In genomic region chr3:174784206-174784934, GRCh38 we compare ENCODE assay signal across 16 cellular contexts.
A peak's percentile ranks its signal among the peaks of the same experiment; 100 is the strongest.
DNase-seq lines count a peak whose midpoint lies in the region; ATAC-seq, FAIRE-seq and TF ChIP-seq lines count a peak whose summit lies in the region.
"Had no signal": no experiment of that assay in that cellular context is flagged by ENCODE, and none has a peak within 500 bp of the region (broad histone marks: within the 10 kb centered on the region; RNA-seq: fewer than 3 reads in every experiment).

No MANE protein-coding gene starts in this region.

- no peak overlapping the region for H3K4me3 ChIP-seq in bronchial epithelial cell (ENCODE audit: low read depth, low read length)
- H3K4me3 ChIP-seq in fibroblast of the aortic adventitia (ENCODE audit: low read depth, low read length): no peak overlapping the region

- H3K36me3 ChIP-seq in bronchial epithelial cell (ENCODE audit: control insufficient read depth, insufficient read depth, low read length): no peaks in the 10 kb centered on the region

- no peak overlapping the region for H3K27ac ChIP-seq in caudate nucleus (ENCODE audit: low read depth, low read length)
- H3K27ac ChIP-seq: KMS-11 had no signal

- no peaks in the 10 kb centered on the region for H3K27me3 ChIP-seq in bronchial epithelial cell (ENCODE audit: control insufficient read depth, insufficient read depth, low read length)

- TF ChIP-seq CTCF in bronchial epithelial cell (IDR thresholded peaks at IDR 0.05; ENCODE audit: insufficient read depth, low read length, severe bottlenecking): no peak
- no peak for TF ChIP-seq CTCF in fibroblast of the aortic adventitia (IDR thresholded peaks at IDR 0.05; ENCODE audit: insufficient read depth, low read length)

- no peak for FAIRE-seq in bronchial epithelial cell (lab: Jason Lieb, UNC)

- ATAC-seq in GM19328 (IDR thresholded peaks at IDR 0.05; ENCODE audit: unreplicated experiment): no peak

- DNase-seq in EH (ENCODE audit: low read depth) (peak; percentile 15), HT1080 (ENCODE audit: low read depth) (peak; percentile 18), bronchial epithelial cell (ENCODE audit: low read depth) (peak; percentile 87), fibroblast of the aortic adventitia (ENCODE audit: low read depth) (peak; percentile 26), caudate nucleus (lab: John Stamatoyannopoulos, UW) (no peak), COR-L47 (lab: John Stamatoyannopoulos, UW) (no peak)
- DNase-seq: MV-4-11, NCI-H187, NCI-H2107, NCI-H510A, NCI-H774, RPMI8226, SHP77 treated with DMSO at 0.1 percent for 48 hours, SK-N-SH had no signal

Comparison
In these comparisons a context has a peak if more than half of its experiments do, and no peak if none do; other contexts are left out.
1. DNase-seq: peak in EH (single experiment), HT1080 (single experiment), bronchial epithelial cell (single experiment) and fibroblast of the aortic adventitia (single experiment); none in caudate nucleus (0 of 61) and COR-L47 (single experiment).